Comparison of ENCODE assay signal across 9 cellular contexts in genomic region chr4:56049428-56050212, GRCh38.
DNase-seq lines count a peak whose midpoint lies in the region; ATAC-seq, FAIRE-seq and TF ChIP-seq lines count a peak whose summit lies in the region.
"Had no signal": no experiment of that assay in that cellular context is flagged by ENCODE, and none has a peak within 500 bp of the region (broad histone marks: within the 10 kb centered on the region; RNA-seq: fewer than 3 reads in every experiment).

No MANE protein-coding gene starts in this region.

- peak overlapping the region; percentile 78 for H3K27ac ChIP-seq in SJCRH30

- FAIRE-seq in HTR-8/SVneo (lab: Jason Lieb, UNC): no peak
- FAIRE-seq: A204.1 had no signal

- no peaks in the 10 kb centered on the region for H3K4me1 ChIP-seq in SJCRH30

- H3K4me3 ChIP-seq in SJCRH30 (peak overlapping the region; percentile 95), choroid plexus epithelial cell (ENCODE audit: low read depth, low read length) (peak overlapping the region; percentile 69)

- H3K36me3 ChIP-seq in SJCRH30: no peaks in the 10 kb centered on the region

- no peaks in the 10 kb centered on the region for H3K9me3 ChIP-seq in SJCRH30 (replicated peaks)

- peak; percentile 39 for ATAC-seq in GM21526 (IDR thresholded peaks at IDR 0.05; ENCODE audit: low FRiP score, unreplicated experiment)

- no peaks in the 10 kb centered on the region for H3K27me3 ChIP-seq in SJCRH30

- no peak for TF ChIP-seq CTCF in choroid plexus epithelial cell (conservative IDR thresholded peaks at IDR 0.05; ENCODE audit: low read depth, low read length)

- DNase-seq in DMS153 treated with DMSO at 0.1 percent for 48 hours (lab: John Stamatoyannopoulos, UW; ENCODE audit: unreplicated experiment) (peak; percentile 21), DMS153 (lab: John Stamatoyannopoulos, UW) (no peak), HTR-8/SVneo (ENCODE audit: insufficient read length, low spot score) (peak; percentile 9), SJCRH30 (peak; percentile 75 to 85), choroid plexus epithelial cell (ENCODE audit: low read depth) (peak; percentile 22), left kidney (ENCODE audit: low read depth, low spot score) (peak; percentile 85)
- DNase-seq in stimulated activated CD4-positive, alpha-beta T cell treated with anti-CD3 and anti-CD28 coated beads, Interleukin-4, amount 100 ng/mL, for 1 hour: peak; percentile 2
